23 cellular contexts compared by ENCODE assay signal in genomic region chr18:43650423-43650822, GRCh38.
"Had no signal": no experiment of that assay in that cellular context is flagged by ENCODE, and none has a peak within 500 bp of the region (broad histone marks: within the 10 kb centered on the region; RNA-seq: fewer than 3 reads in every experiment).

No MANE protein-coding gene starts in this region.

- ATAC-seq: HepG2 had no signal

- H3K36me3 ChIP-seq: MG63, SJSA1 had no signal

- H3K27ac ChIP-seq: RWPE1, SJSA1 had no signal

- DNase-seq: IMR-90, Karpas-422, KG1, MG63, NCI-H1092, NCI-H1105 treated with DMSO at 0.1 percent for 48 hours, NCI-H1417 treated with DMSO at 0.1 percent for 48 hours, NCI-H146, NCI-H1694 treated with DMSO at 0.1 percent for 48 hours, NCI-H1930, NCI-H2081 treated with DMSO at 0.1 percent for 48 hours, NCI-H2171, NCI-H226, NCI-H446, NCI-H510A, NCI-H524 treated with DMSO at 0.1 percent for 48 hours, NCI-H69, NCI-H774, SHP77 treated with DMSO at 0.1 percent for 48 hours, SW 1271 had no signal

- H3K27me3 ChIP-seq: MG63, SJSA1 had no signal

- H3K9me3 ChIP-seq: MG63, SJSA1 had no signal

- H3K4me1 ChIP-seq: SJSA1 had no signal

- H3K4me3 ChIP-seq: MG63, SJSA1 had no signal
